1 cellular context compared by ENCODE assay signal in the genomic region with DNA sequence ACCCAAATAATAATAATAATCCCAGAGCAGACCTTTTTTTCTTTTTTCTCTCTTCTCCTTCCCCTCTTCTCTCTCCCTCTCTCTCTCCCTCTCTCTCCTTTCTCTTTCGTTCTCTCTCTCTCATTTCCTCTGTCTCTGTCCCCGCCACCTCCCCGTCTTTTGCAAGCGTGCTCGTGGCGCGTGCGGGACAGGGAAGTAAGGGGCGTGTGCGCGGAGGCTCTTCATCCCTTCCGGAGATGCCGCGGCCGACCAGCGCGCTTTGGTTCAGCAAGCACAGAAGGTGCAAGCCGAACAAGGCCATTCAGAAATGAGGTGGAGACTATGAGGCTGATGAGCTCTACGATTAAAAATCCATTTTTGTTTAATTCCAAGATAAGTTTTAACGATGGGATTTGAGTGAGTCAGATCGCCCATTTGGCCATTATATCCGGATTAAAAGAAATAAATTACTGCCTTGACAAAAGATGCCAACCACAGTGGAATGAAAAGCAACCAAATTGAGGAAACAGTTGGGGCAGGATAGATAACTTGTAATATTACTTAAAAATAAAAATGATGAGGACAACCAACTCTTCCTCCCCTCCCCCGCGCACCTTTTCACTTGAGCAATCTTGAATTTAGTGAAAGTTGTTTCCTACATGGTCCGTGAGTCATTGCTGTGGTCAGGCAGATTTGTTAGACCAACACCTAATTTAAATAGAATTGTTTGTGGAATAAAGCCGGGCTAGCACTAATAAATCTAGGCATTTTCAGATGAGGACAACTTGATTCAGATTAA.
TF ChIP-seq lines count a peak whose summit lies in the region.

No MANE protein-coding gene starts in this region.

TF ChIP-seq in neural cell, 6 proteins besides CTCF, POLR2A, EP300 and RAD21 (continued from another document):
- TF ChIP-seq REST (IDR thresholded peaks at IDR 0.05; ENCODE audit: borderline replicate concordance) (no peak), TAF1 (IDR thresholded peaks at IDR 0.05; ENCODE audit: low read depth) (no peak), POLR2AphosphoS5 (IDR thresholded peaks at IDR 0.05) (no peak)
